Comparison of ENCODE assay signal across 8 cellular contexts in genomic region chr20:39299783-39300182, GRCh38.
"Had no signal": no experiment of that assay in that cellular context is flagged by ENCODE, and none has a peak within 500 bp of the region (broad histone marks: within the 10 kb centered on the region; RNA-seq: fewer than 3 reads in every experiment).

No MANE protein-coding gene starts in this region.

- DNase-seq: GDM1, GF-D8 had no signal

- H3K4me3 ChIP-seq: GM12878 had no signal

- ATAC-seq: GM12878 had no signal

- FAIRE-seq: G401.6, GM12878, GM12891, GM12892, GM18507, GM19239 had no signal
